ENCODE assay signal across 8 cellular contexts in genomic region chr15:89472785-89473256, GRCh38. TPM values are rescaled to one million over a fixed set of nuclear protein-coding genes. Genes with fewer than 3 reads are reported as not detected.
DNase-seq lines count a peak whose midpoint lies in the region; ATAC-seq and TF ChIP-seq lines count a peak whose summit lies in the region.

No MANE protein-coding gene starts in this region.

- no peak overlapping the region for H3K4me3 Mint-ChIP-seq in memory B cell

- H3K36me3 Mint-ChIP-seq in memory B cell, result no peaks in the 10 kb centered on the region

- H3K27ac ChIP-seq in RWPE2 (ENCODE audit: poor library complexity, severe bottlenecking) (no peak overlapping the region), transverse colon (no peak overlapping the region)

- H3K9me3 ChIP-seq in RWPE2 (ENCODE audit: severe bottlenecking) (no peaks in the 10 kb centered on the region), transverse colon (no peaks in the 10 kb centered on the region)

- WGBS in transverse colon (ENCODE audit: low coverage in 1 of 2), 2 donors, result 3% methylated on average over 7 of the region's 7 CpGs; no CpG with 5 or more reads in 1 of the 2 donors

- H3K36me3 ChIP-seq in RWPE2 (ENCODE audit: low read depth), result no peaks in the 10 kb centered on the region
- H3K36me3 ChIP-seq in transverse colon, result no peaks in the 10 kb centered on the region

- TF ChIP-seq CTCF in RWPE2 (IDR thresholded peaks at IDR 0.05; ENCODE audit: poor library complexity, severe bottlenecking) (peak; percentile 96), transverse colon (IDR thresholded peaks at IDR 0.05) (peak; percentile 50 to 65 (median 61))

- H3K4me1 Mint-ChIP-seq in memory B cell, result peaks cover 3% of the 10 kb centered on the region

- DNase-seq in activated CD4-positive, alpha-beta T cell treated with anti-CD3 and anti-CD28 coated beads for 48 hours, result peak; percentile 73
- DNase-seq in activated CD4-positive, alpha-beta T cell treated with anti-CD3 and anti-CD28 coated beads, Interleukin-2, amount 50 U/mL, for 4 hours, result no peak
- DNase-seq in HT-29 (ENCODE audit: low spot score) (peak; percentile 72), RWPE2 (ENCODE audit: low spot score) (no peak), cerebellum (ENCODE audit: low spot score) (peak; percentile 59), memory B cell (ENCODE audit: low spot score in 2 of 2) (peak; percentile 65 to 76), transverse colon (peak; percentile 34)

- TF ChIP-seq EP300 in transverse colon (IDR thresholded peaks at IDR 0.05; ENCODE audit: low read depth), result no peak

- no peak overlapping the region for H3K27ac Mint-ChIP-seq in memory B cell

- H3K9me3 Mint-ChIP-seq in memory B cell, result peaks cover 3% of the 10 kb centered on the region

- H3K27me3 ChIP-seq in RWPE2 (ENCODE audit: insufficient read depth, poor library complexity, severe bottlenecking) (no peaks in the 10 kb centered on the region), transverse colon (peaks cover 57% of the 10 kb centered on the region)

- ATAC-seq in RWPE2 (ENCODE audit: low read depth) (peak; percentile 70), memory B cell (ENCODE audit: low read depth) (peak; percentile 86), GM18873 (IDR thresholded peaks at IDR 0.05; ENCODE audit: low FRiP score, unreplicated experiment) (no peak)

- H3K4me1 ChIP-seq in RWPE2 (ENCODE audit: insufficient read depth, poor library complexity, severe bottlenecking), result peaks cover 12% of the 10 kb centered on the region
- no peaks in the 10 kb centered on the region for H3K4me1 ChIP-seq in transverse colon

- peaks cover 8% of the 10 kb centered on the region for H3K27me3 Mint-ChIP-seq in memory B cell

- TF ChIP-seq POLR2A in transverse colon (IDR thresholded peaks at IDR 0.05), result no peak

- in situ Hi-C loops in transverse colon (cut with MboI; ENCODE audit: low pct_ligation_motif_present in 1 of 4, low pct_unique_long_range_greater_than_20kb in 1 of 4, low sequenced_read_pairs in 3 of 4), result no loop called here

- H3K4me3 ChIP-seq in RWPE2 (ENCODE audit: severe bottlenecking) (no peak overlapping the region), transverse colon (no peak overlapping the region)

- intact Hi-C loops in transverse colon (cut with DNase I; ENCODE audit: low total_unique reads), result no loop called here

RNA-seq across cellular contexts. Expression of gene RHCG, which starts 23.6 kb away (rescaled TPM):
- not detected in 2 replicates for total RNA-seq in HT-29 (2014; rRNA removed; shearing (Covaris generic))
- 1.3 TPM for total RNA-seq in cerebellum
- total RNA-seq in transverse colon, result under 1 TPM in 1 of 4 donors, not detected in 3; 0.41 TPM

Comparison
In these comparisons a context has a peak if more than half of its experiments do, and no peak if none do; other contexts are left out.
1. DNase-seq: peak in activated CD4-positive, alpha-beta T cell treated with anti-CD3 and anti-CD28 coated beads for 48 hours (single experiment), HT-29 (single experiment), cerebellum (single experiment), memory B cell (2 of 2) and transverse colon (single experiment); none in activated CD4-positive, alpha-beta T cell treated with anti-CD3 and anti-CD28 coated beads, Interleukin-2, amount 50 U/mL, for 4 hours (0 of 2) and RWPE2 (single experiment).